In genomic region chr3:175121225-175121624, GRCh38 we compare ENCODE assay signal across 12 cellular contexts.
DNase-seq lines count a peak whose midpoint lies in the region; ATAC-seq and TF ChIP-seq lines count a peak whose summit lies in the region.
"Had no signal": no experiment of that assay in that cellular context is flagged by ENCODE, and none has a peak within 500 bp of the region (broad histone marks: within the 10 kb centered on the region; RNA-seq: fewer than 3 reads in every experiment).

No MANE protein-coding gene starts in this region.

- no peak overlapping the region for H3K27ac ChIP-seq in effector memory CD4-positive, alpha-beta T cell (ENCODE audit: insufficient read depth, low read length, poor library complexity, severe bottlenecking)
- H3K27ac ChIP-seq: spleen had no signal

- no peaks in the 10 kb centered on the region for H3K9me3 ChIP-seq in effector memory CD4-positive, alpha-beta T cell (ENCODE audit: control insufficient read depth, low read length)

- ATAC-seq in left lobe of liver = peak; percentile 100
- ATAC-seq in GM21528 (IDR thresholded peaks at IDR 0.05; ENCODE audit: low FRiP score, unreplicated experiment) = no peak
- no peak for ATAC-seq in HG02571 (IDR thresholded peaks at IDR 0.05; ENCODE audit: unreplicated experiment)

- in situ Hi-C loops in Caki2 (cut with HindIII; ENCODE audit: low pct_unique_long_range_greater_than_20kb, low sequenced_read_pairs) = no loop called here
- in situ Hi-C loops in astrocyte of the spinal cord (cut with HindIII; ENCODE audit: low sequenced_read_pairs) = no loop called here

- no peak overlapping the region for H3K4me3 ChIP-seq in HFF-Myc (replicated peaks; ENCODE audit: low read depth, low read length)
- no peak overlapping the region for H3K4me3 ChIP-seq in astrocyte of the spinal cord (ENCODE audit: low read depth, low read length)
- H3K4me3 ChIP-seq in effector memory CD4-positive, alpha-beta T cell (ENCODE audit: insufficient read depth, low read depth, low read length, poor library complexity, severe bottlenecking) = no peak overlapping the region
- H3K4me3 ChIP-seq: spleen had no signal

- peak; percentile 12 for DNase-seq in Caki2 (ENCODE audit: low read depth)
- DNase-seq in HFF-Myc (ENCODE audit: extremely low read depth, low read depth) = no peak
- no peak for DNase-seq in astrocyte of the spinal cord (ENCODE audit: low read depth, low spot score)
- peak; percentile 67 for DNase-seq in left lobe of liver (ENCODE audit: low spot score)
- no peak for DNase-seq in effector memory CD4-positive, alpha-beta T cell
- DNase-seq in central memory CD4-positive, alpha-beta T cell = no peak
- DNase-seq: activated gamma-delta T cell, midbrain, NCI-H2227 treated with DMSO at 0.1 percent for 48 hours, spleen had no signal

- H3K27me3 ChIP-seq in effector memory CD4-positive, alpha-beta T cell (replicated peaks; ENCODE audit: control insufficient read depth, insufficient read depth, low read length, poor library complexity, severe bottlenecking) = no peaks in the 10 kb centered on the region
- H3K27me3 ChIP-seq: spleen had no signal

- TF ChIP-seq CTCF in HFF-Myc (IDR thresholded peaks at IDR 0.05; ENCODE audit: low read depth, low read length, missing control alignments) (peak; percentile 27), astrocyte of the spinal cord (IDR thresholded peaks at IDR 0.05; ENCODE audit: low read depth, low read length) (peak; percentile 34)

- H3K4me1 ChIP-seq in effector memory CD4-positive, alpha-beta T cell (ENCODE audit: control insufficient read depth, insufficient read depth, low read length, poor library complexity, severe bottlenecking) = no peaks in the 10 kb centered on the region
- H3K4me1 ChIP-seq: spleen had no signal

- no peaks in the 10 kb centered on the region for H3K36me3 ChIP-seq in effector memory CD4-positive, alpha-beta T cell (ENCODE audit: control insufficient read depth, insufficient read depth, low read length)
- H3K36me3 ChIP-seq: spleen had no signal

Comparison
In these comparisons a context has a peak if more than half of its experiments do, and no peak if none do; other contexts are left out.
1. DNase-seq: peak in Caki2 (single experiment) and left lobe of liver (single experiment); none in HFF-Myc (single experiment), astrocyte of the spinal cord (single experiment), effector memory CD4-positive, alpha-beta T cell (0 of 3) and central memory CD4-positive, alpha-beta T cell (single experiment).